ENCODE assay signal across 27 cellular contexts in genomic region chr3:150480802-150481201, GRCh38.
"Had no signal": no experiment of that assay in that cellular context is flagged by ENCODE, and none has a peak within 500 bp of the region (broad histone marks: within the 10 kb centered on the region; RNA-seq: fewer than 3 reads in every experiment).

No MANE protein-coding gene starts in this region.

- H3K27ac ChIP-seq: esophagus muscularis mucosa, heart right ventricle, neutrophil, pancreas, thoracic aorta, tibial nerve, upper lobe of left lung had no signal

- ATAC-seq: heart right ventricle; left lobe of liver; natural killer cell treated with Interleukin-12 subunit alpha and Interleukin-12 subunit beta and Interleukin-15 and Interleukin-18, amount 100 ng/mL, for 72 hours; pancreas; sciatic nerve; stimulated activated memory B cell treated with anti-CD40 and anti-IgM and Interleukin-4, amounts not matched to agents 10 μg/mL and 1 μg/mL and 100 μg/mL, for 72 hours had no signal

- H3K4me3 Mint-ChIP-seq: endodermal cell; memory B cell; naive B cell; natural killer cell treated with Interleukin-12 subunit alpha and Interleukin-12 subunit beta and Interleukin-15 and Interleukin-18, amount 100 ng/mL, for 72 hours; neural crest cell; stimulated activated memory B cell treated with anti-CD40 and anti-IgM and Interleukin-4, amounts not matched to agents 10 μg/mL and 1 μg/mL and 100 μg/mL, for 72 hours; stimulated activated naive CD8-positive, alpha-beta T cell treated with anti-CD3 and anti-CD28 coated beads, Interleukin-15, Interleukin-2, amounts not matched to agents 100 ng/mL and 50 ng/mL, for 24 hours had no signal

- H3K27ac Mint-ChIP-seq: endodermal cell; memory B cell; naive B cell; natural killer cell treated with Interleukin-12 subunit alpha and Interleukin-12 subunit beta and Interleukin-15 and Interleukin-18, amount 100 ng/mL, for 72 hours; stimulated activated memory B cell treated with anti-CD40 and anti-IgM and Interleukin-4, amounts not matched to agents 10 μg/mL and 1 μg/mL and 100 μg/mL, for 72 hours; stimulated activated naive CD8-positive, alpha-beta T cell treated with anti-CD3 and anti-CD28 coated beads, Interleukin-15, Interleukin-2, amounts not matched to agents 100 ng/mL and 50 ng/mL, for 24 hours had no signal

- H3K4me3 ChIP-seq: esophagus muscularis mucosa, heart right ventricle, lung, pancreas, smooth muscle cell, thoracic aorta, tibial nerve, upper lobe of left lung had no signal

- H3K36me3 ChIP-seq: esophagus muscularis mucosa, neutrophil, pancreas, thoracic aorta, tibial nerve, upper lobe of left lung had no signal

- H3K4me1 ChIP-seq: esophagus muscularis mucosa, heart right ventricle, pancreas, tibial nerve, upper lobe of left lung had no signal

- H3K9me3 ChIP-seq: neutrophil, pancreas, thoracic aorta, upper lobe of left lung had no signal

- H3K27me3 ChIP-seq: esophagus muscularis mucosa, heart right ventricle, neutrophil, pancreas, tibial nerve, upper lobe of left lung had no signal

- H3K4me2 ChIP-seq: smooth muscle cell had no signal

- FAIRE-seq: urothelium cell line had no signal

- DNase-seq: effector CD8-positive, alpha-beta T cell; endodermal cell; foreskin melanocyte; glutamatergic neuron; heart right ventricle; hippocampal formation; kidney glomerular epithelial cell; naive B cell; pancreas; stimulated activated CD4-positive, alpha-beta T cell treated with anti-CD3 and anti-CD28 coated beads, Interleukin-12 subunit alpha, Interleukin-12 subunit beta, amount 100 ng/mL, for 4 hours; stimulated activated CD4-positive, alpha-beta T cell treated with anti-CD3 and anti-CD28 coated beads, Interleukin-1b, Interleukin-23, amount 100 ng/mL, for 48 hours; stimulated activated CD4-positive, alpha-beta T cell treated with anti-CD3 and anti-CD28 coated beads, Interleukin-4, amount 100 ng/mL, for 1 hour; upper lobe of left lung had no signal

- H3K4me1 Mint-ChIP-seq: endodermal cell; memory B cell; naive B cell; neural crest cell; stimulated activated memory B cell treated with anti-CD40 and anti-IgM and Interleukin-4, amounts not matched to agents 10 μg/mL and 1 μg/mL and 100 μg/mL, for 72 hours had no signal
